Comparison of ENCODE assay signal across 33 cellular contexts in the genomic region with DNA sequence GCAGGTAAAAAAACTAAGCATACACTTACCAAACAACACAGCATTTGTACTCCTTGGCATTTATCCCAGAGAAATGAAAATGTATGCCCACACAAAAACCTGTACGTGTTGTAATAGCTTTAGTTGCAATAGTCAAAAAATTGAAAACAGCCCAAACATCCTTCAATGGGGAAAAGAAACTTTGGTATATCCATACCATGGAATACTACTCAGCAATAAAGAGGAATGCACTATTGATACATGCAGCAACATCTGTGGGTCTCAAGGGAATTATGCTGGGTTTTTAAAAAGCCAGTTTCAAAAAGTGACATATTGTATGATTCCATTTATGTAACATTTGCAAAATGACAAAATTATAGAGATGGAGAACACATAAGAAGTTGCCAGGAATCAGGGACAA.
"Had no signal": no experiment of that assay in that cellular context is flagged by ENCODE, and none has a peak within 500 bp of the region (broad histone marks: within the 10 kb centered on the region; RNA-seq: fewer than 3 reads in every experiment).

No MANE protein-coding gene starts in this region.

- DNase-seq: activated B cell treated with CpG ODN at 0.5 μM for 24 hours; activated CD4-positive, alpha-beta memory T cell treated with anti-CD3 and anti-CD28 coated beads for 36 hours; activated CD4-positive, alpha-beta T cell treated with anti-CD3 and anti-CD28 coated beads for 4 hours; activated CD4-positive, alpha-beta T cell treated with anti-CD3 and anti-CD28 coated beads, Interleukin-2, amount 10 ng/mL, durations not matched to agents 24 days and 14 days; activated CD4-positive, alpha-beta T cell treated with anti-CD3 and anti-CD28 coated beads, Interleukin-2, amount 50 U/mL, for 1 hour; activated CD4-positive, alpha-beta T cell treated with anti-CD3 and anti-CD28 coated beads, Interleukin-2, amount 50 U/mL, for 4 hours; activated CD4-positive, CD25-positive, alpha-beta regulatory T cell treated with anti-CD3 and anti-CD28 coated beads, Interleukin-2, amount 50 U/mL, for 72 hours; activated CD8-positive, alpha-beta memory T cell treated with anti-CD3 and anti-CD28 coated beads, Interleukin-2, amount 50 U/mL, for 4 hours; activated CD8-positive, alpha-beta T cell treated with anti-CD3 and anti-CD28 coated beads for 36 hours; activated effector memory CD4-positive, alpha-beta T cell treated with anti-CD3 and anti-CD28 coated beads, Interleukin-2, amount 50 U/mL, for 16 hours; activated gamma-delta T cell treated with Interleukin-2 at 50 U/mL for 16 hours; activated naive CD4-positive, alpha-beta T cell; activated naive CD4-positive, alpha-beta T cell treated with anti-CD3 and anti-CD28 coated beads for 36 hours; activated naive CD4-positive, alpha-beta T cell treated with anti-CD3 and anti-CD28 coated beads, Interleukin-2, amount 50 U/mL, for 16 hours; activated naive CD8-positive, alpha-beta T cell treated with anti-CD3 and anti-CD28 coated beads for 36 hours; activated T-cell treated with anti-CD3 and anti-CD28 coated beads for 4 hours; activated T-cell treated with anti-CD3 and anti-CD28 coated beads, Interleukin-2, amount 50 U/mL, for 1 hour; activated T-cell treated with anti-CD3 and anti-CD28 coated beads, Interleukin-2, amount 50 U/mL, for 4 hours; activated T-cell treated with anti-CD3 and anti-CD28 coated beads, Interleukin-2, amount 50 U/mL, for 72 hours; adrenal gland; amniotic stem cell; aorta; body of pancreas; brain microvascular endothelial cell; central memory CD4-positive, alpha-beta T cell; T-helper 2 cell; T-helper 9 cell had no signal

- ATAC-seq: activated CD8-positive, alpha-beta T cell treated with anti-CD3 and anti-CD28 coated beads for 36 hours; activated T-cell treated with anti-CD3 and anti-CD28 coated beads, Interleukin-2, amount 50 U/mL, for 4 hours; activated T-cell treated with anti-CD3 and anti-CD28 coated beads, Interleukin-2, amount 50 U/mL, for 72 hours; activated T-helper 17 cell treated with anti-CD3 and anti-CD28 coated beads, Interleukin-2, amount 50 U/mL, for 72 hours; body of pancreas had no signal

- H3K9me3 Mint-ChIP-seq: activated B cell treated with CpG ODN at 0.5 μM for 24 hours; activated CD4-positive, alpha-beta memory T cell treated with anti-CD3 and anti-CD28 coated beads for 36 hours; activated CD4-positive, alpha-beta T cell treated with anti-CD3 and anti-CD28 coated beads, Interleukin-2, amount 10 ng/mL, durations not matched to agents 24 days and 14 days; activated CD8-positive, alpha-beta T cell treated with anti-CD3 and anti-CD28 coated beads for 36 hours; activated naive CD4-positive, alpha-beta T cell treated with anti-CD3 and anti-CD28 coated beads for 36 hours; activated naive CD8-positive, alpha-beta T cell treated with anti-CD3 and anti-CD28 coated beads for 36 hours; activated T-cell treated with anti-CD3 and anti-CD28 coated beads, Interleukin-2, amount 50 U/mL, for 4 hours; activated T-cell treated with anti-CD3 and anti-CD28 coated beads, Interleukin-2, amount 50 U/mL, for 72 hours; activated T-helper 1 cell treated with anti-CD3 and anti-CD28 coated beads, Interleukin-12 subunit alpha, Interleukin-12 subunit beta, Interleukin-2, Interleukin-4 antibody, amounts not matched to agents 30 ng/mL and 10 ng/mL and 1 ng/mL, durations not matched to agents 14 hours and 24 hours and 36 hours; activated T-helper 17 cell treated with anti-CD3 and anti-CD28 coated beads, Interleukin-2, amount 50 U/mL, for 72 hours; T-helper 1 cell treated with Interleukin-12 subunit alpha and Interleukin-12 subunit beta and Interleukin-4 antibody, amounts not matched to agents 30 μg/mL and 1 μg/mL, for 36 hours; T-helper 2 cell treated with Interferon-gamma antibody and Interleukin-4, amounts not matched to agents 5 μg/mL and 100 μg/mL, for 36 hours had no signal

- H3K9me3 ChIP-seq: adrenal gland, body of pancreas, breast epithelium had no signal

- H3K4me1 Mint-ChIP-seq: activated CD4-positive, alpha-beta T cell treated with anti-CD3 and anti-CD28 coated beads, Interleukin-2, amount 10 ng/mL, durations not matched to agents 24 days and 14 days had no signal

- H3K27ac ChIP-seq: adrenal gland, body of pancreas, brain microvascular endothelial cell, breast epithelium, VCaP had no signal

- H3K4me3 ChIP-seq: adrenal gland, body of pancreas, breast epithelium had no signal

- H3K4me3 Mint-ChIP-seq: activated B cell treated with CpG ODN at 0.5 μM for 24 hours; activated CD4-positive, alpha-beta memory T cell treated with anti-CD3 and anti-CD28 coated beads for 36 hours; activated CD4-positive, alpha-beta T cell treated with anti-CD3 and anti-CD28 coated beads, Interleukin-2, amount 10 ng/mL, durations not matched to agents 24 days and 14 days; activated CD8-positive, alpha-beta T cell treated with anti-CD3 and anti-CD28 coated beads for 36 hours; activated naive CD4-positive, alpha-beta T cell treated with anti-CD3 and anti-CD28 coated beads for 36 hours; activated naive CD8-positive, alpha-beta T cell treated with anti-CD3 and anti-CD28 coated beads for 36 hours; activated T-cell treated with anti-CD3 and anti-CD28 coated beads, Interleukin-2, amount 50 U/mL, for 4 hours; activated T-cell treated with anti-CD3 and anti-CD28 coated beads, Interleukin-2, amount 50 U/mL, for 72 hours; activated T-helper 1 cell treated with anti-CD3 and anti-CD28 coated beads, Interleukin-12 subunit alpha, Interleukin-12 subunit beta, Interleukin-2, Interleukin-4 antibody, amounts not matched to agents 30 ng/mL and 10 ng/mL and 1 ng/mL, durations not matched to agents 14 hours and 24 hours and 36 hours; activated T-helper 17 cell treated with anti-CD3 and anti-CD28 coated beads, Interleukin-2, amount 50 U/mL, for 72 hours; T-helper 1 cell treated with Interleukin-12 subunit alpha and Interleukin-12 subunit beta and Interleukin-4 antibody, amounts not matched to agents 30 μg/mL and 1 μg/mL, for 36 hours; T-helper 2 cell treated with Interferon-gamma antibody and Interleukin-4, amounts not matched to agents 5 μg/mL and 100 μg/mL, for 36 hours had no signal

- H3K4me1 ChIP-seq: body of pancreas, breast epithelium had no signal

- H3K27me3 Mint-ChIP-seq: activated B cell treated with CpG ODN at 0.5 μM for 24 hours; activated CD4-positive, alpha-beta memory T cell treated with anti-CD3 and anti-CD28 coated beads for 36 hours; activated CD4-positive, alpha-beta T cell treated with anti-CD3 and anti-CD28 coated beads, Interleukin-2, amount 10 ng/mL, durations not matched to agents 24 days and 14 days; activated CD8-positive, alpha-beta T cell treated with anti-CD3 and anti-CD28 coated beads for 36 hours; activated naive CD8-positive, alpha-beta T cell treated with anti-CD3 and anti-CD28 coated beads for 36 hours; activated T-helper 17 cell treated with anti-CD3 and anti-CD28 coated beads, Interleukin-2, amount 50 U/mL, for 72 hours had no signal

- H3K27ac Mint-ChIP-seq: activated B cell treated with CpG ODN at 0.5 μM for 24 hours; activated CD4-positive, alpha-beta memory T cell treated with anti-CD3 and anti-CD28 coated beads for 36 hours; activated CD4-positive, alpha-beta T cell treated with anti-CD3 and anti-CD28 coated beads, Interleukin-2, amount 10 ng/mL, durations not matched to agents 24 days and 14 days; activated CD8-positive, alpha-beta T cell treated with anti-CD3 and anti-CD28 coated beads for 36 hours; activated naive CD4-positive, alpha-beta T cell treated with anti-CD3 and anti-CD28 coated beads for 36 hours; activated naive CD8-positive, alpha-beta T cell treated with anti-CD3 and anti-CD28 coated beads for 36 hours; activated T-cell treated with anti-CD3 and anti-CD28 coated beads, Interleukin-2, amount 50 U/mL, for 72 hours; activated T-helper 1 cell treated with anti-CD3 and anti-CD28 coated beads, Interleukin-12 subunit alpha, Interleukin-12 subunit beta, Interleukin-2, Interleukin-4 antibody, amounts not matched to agents 30 ng/mL and 10 ng/mL and 1 ng/mL, durations not matched to agents 14 hours and 24 hours and 36 hours; activated T-helper 17 cell treated with anti-CD3 and anti-CD28 coated beads, Interleukin-2, amount 50 U/mL, for 72 hours; T-helper 1 cell treated with Interleukin-12 subunit alpha and Interleukin-12 subunit beta and Interleukin-4 antibody, amounts not matched to agents 30 μg/mL and 1 μg/mL, for 36 hours; T-helper 2 cell treated with Interferon-gamma antibody and Interleukin-4, amounts not matched to agents 5 μg/mL and 100 μg/mL, for 36 hours had no signal

- H3K36me3 ChIP-seq: brain microvascular endothelial cell, breast epithelium had no signal
